Comparison of ENCODE assay signal across 1 cellular context in genomic region chr17:75513667-75514052, GRCh38.
TF ChIP-seq lines count a peak whose summit lies in the region.

No MANE protein-coding gene starts in this region.

TF ChIP-seq in H1, 55 proteins besides CTCF, POLR2A, EP300 and RAD21:
- TF ChIP-seq CEBPB (IDR thresholded peaks at IDR 0.05; ENCODE audit: low read depth, low read length) (no peak), TEAD4 (IDR thresholded peaks at IDR 0.05; ENCODE audit: low read depth, low read length) (no peak), CHD7 (IDR thresholded peaks at IDR 0.05; ENCODE audit: insufficient replicate concordance, low read length) (no peak), SP1 (IDR thresholded peaks at IDR 0.05; ENCODE audit: low read depth, low read length) (no peak), BACH1 (IDR thresholded peaks at IDR 0.05; ENCODE audit: low read length) (no peak), SP4 (IDR thresholded peaks at IDR 0.05; ENCODE audit: low read length) (no peak), RFX5 (IDR thresholded peaks at IDR 0.05; ENCODE audit: borderline replicate concordance, low read depth, low read length) (no peak), MAX (IDR thresholded peaks at IDR 0.05) (no peak), CHD1 (IDR thresholded peaks at IDR 0.05; ENCODE audit: low read depth, low read length) (no peak), KDM4A (IDR thresholded peaks at IDR 0.05; ENCODE audit: low read depth, low read length, severe bottlenecking) (no peak), GABPA (IDR thresholded peaks at IDR 0.05; ENCODE audit: borderline replicate concordance, insufficient read depth, low read length) (no peak), FOSL1 (IDR thresholded peaks at IDR 0.05; ENCODE audit: insufficient read depth, low read depth, low read length) (no peak)
